In genomic region chr12:21301-22189, GRCh38 we compare ENCODE assay signal across 11 cellular contexts. TPM values are rescaled to one million over a fixed set of nuclear protein-coding genes. Genes with fewer than 3 reads are reported as not detected.
A peak's percentile ranks its signal among the peaks of the same experiment; 100 is the strongest.
DNase-seq lines count a peak whose midpoint lies in the region; ATAC-seq and TF ChIP-seq lines count a peak whose summit lies in the region.
"Had no signal": no experiment of that assay in that cellular context is flagged by ENCODE, and none has a peak within 500 bp of the region (broad histone marks: within the 10 kb centered on the region; RNA-seq: fewer than 3 reads in every experiment).

No MANE protein-coding gene starts in this region.

- H3K36me3 ChIP-seq in Peyer's patch (peaks cover 0 to 18% (median 0%) of the 10 kb centered on the region in 3 donors), H7 (replicated peaks; ENCODE audit: control insufficient read depth, insufficient read depth, low read length) (peaks cover 2% of the 10 kb centered on the region; the same call in 1 of the 2 replicates)

- no peak for TF ChIP-seq CTCF in Peyer's patch (IDR thresholded peaks at IDR 0.05)

- POLR2A ChIA-PET in activated CD4-positive, alpha-beta T cell treated with anti-CD3 and anti-CD28 coated beads, Interleukin-2, amount 10 ng/mL, durations not matched to agents 7 days and 5 days (lab: Charles Lee) = no interaction called here

- H3K4me3 ChIP-seq in Peyer's patch = no peak overlapping the region
- H3K4me3 ChIP-seq in H7 (ENCODE audit: insufficient read depth, low read depth, low read length) = no peak overlapping the region
- H3K4me3 ChIP-seq: PC-9 had no signal

- no peaks in the 10 kb centered on the region for H3K9me3 Mint-ChIP-seq in activated CD4-positive, alpha-beta T cell treated with anti-CD3 and anti-CD28 coated beads, Interleukin-2, amount 10 ng/mL, durations not matched to agents 24 days and 14 days
- H3K9me3 Mint-ChIP-seq in activated CD4-positive, alpha-beta T cell treated with anti-CD3 and anti-CD28 coated beads, Interleukin-2, amount 10 ng/mL, durations not matched to agents 7 days and 5 days = no peaks in the 10 kb centered on the region
- H3K9me3 Mint-ChIP-seq in dendritic cell treated with granulocyte-macrophage colony-stimulating factor and Interleukin-4, amounts not matched to agents 40 ng/mL and 50 ng/mL, for 4 days = no peaks in the 10 kb centered on the region
- H3K9me3 Mint-ChIP-seq in stimulated activated memory B cell treated with anti-CD40 and anti-IgM and Interleukin-4, amounts not matched to agents 10 μg/mL and 1 μg/mL and 100 μg/mL, for 72 hours = no peaks in the 10 kb centered on the region
- H3K9me3 Mint-ChIP-seq: natural killer cell treated with Interleukin-12 subunit alpha and Interleukin-12 subunit beta and Interleukin-15 and Interleukin-18, amount 100 ng/mL, for 72 hours had no signal

- H3K4me1 ChIP-seq in Peyer's patch = no peaks in the 10 kb centered on the region

- H3K4me3 Mint-ChIP-seq in activated CD4-positive, alpha-beta T cell treated with anti-CD3 and anti-CD28 coated beads, Interleukin-2, amount 10 ng/mL, durations not matched to agents 24 days and 14 days = no peak overlapping the region
- H3K4me3 Mint-ChIP-seq in activated CD4-positive, alpha-beta T cell treated with anti-CD3 and anti-CD28 coated beads, Interleukin-2, amount 10 ng/mL, durations not matched to agents 7 days and 5 days = no peak overlapping the region
- peak overlapping the region; percentile 39 for H3K4me3 Mint-ChIP-seq in dendritic cell treated with granulocyte-macrophage colony-stimulating factor and Interleukin-4, amounts not matched to agents 40 ng/mL and 50 ng/mL, for 4 days
- no peak overlapping the region for H3K4me3 Mint-ChIP-seq in stimulated activated memory B cell treated with anti-CD40 and anti-IgM and Interleukin-4, amounts not matched to agents 10 μg/mL and 1 μg/mL and 100 μg/mL, for 72 hours
- H3K4me3 Mint-ChIP-seq: natural killer cell treated with Interleukin-12 subunit alpha and Interleukin-12 subunit beta and Interleukin-15 and Interleukin-18, amount 100 ng/mL, for 72 hours had no signal

- DNase-seq in activated CD4-positive, alpha-beta T cell treated with anti-CD3 and anti-CD28 coated beads, Interleukin-2, amount 10 ng/mL, durations not matched to agents 24 days and 14 days = peak; percentile 60
- DNase-seq in activated CD4-positive, alpha-beta T cell treated with anti-CD3 and anti-CD28 coated beads, Interleukin-2, amount 10 ng/mL, durations not matched to agents 7 days and 5 days = no peak
- no peak for DNase-seq in Peyer's patch
- DNase-seq in H7 = no peak
- DNase-seq in dermis blood vessel endothelial cell = no peak
- DNase-seq: PC-9 had no signal

- peaks cover 18% of the 10 kb centered on the region for H3K36me3 Mint-ChIP-seq in activated CD4-positive, alpha-beta T cell treated with anti-CD3 and anti-CD28 coated beads, Interleukin-2, amount 10 ng/mL, durations not matched to agents 24 days and 14 days (ENCODE audit: low read depth)
- peaks cover 10% of the 10 kb centered on the region for H3K36me3 Mint-ChIP-seq in activated CD4-positive, alpha-beta T cell treated with anti-CD3 and anti-CD28 coated beads, Interleukin-2, amount 10 ng/mL, durations not matched to agents 7 days and 5 days (ENCODE audit: low read depth)
- H3K36me3 Mint-ChIP-seq in dendritic cell treated with granulocyte-macrophage colony-stimulating factor and Interleukin-4, amounts not matched to agents 40 ng/mL and 50 ng/mL, for 4 days (ENCODE audit: low read depth) = peaks cover 56% of the 10 kb centered on the region
- peaks cover 27% of the 10 kb centered on the region for H3K36me3 Mint-ChIP-seq in stimulated activated memory B cell treated with anti-CD40 and anti-IgM and Interleukin-4, amounts not matched to agents 10 μg/mL and 1 μg/mL and 100 μg/mL, for 72 hours
- H3K36me3 Mint-ChIP-seq: natural killer cell treated with Interleukin-12 subunit alpha and Interleukin-12 subunit beta and Interleukin-15 and Interleukin-18, amount 100 ng/mL, for 72 hours had no signal

- intact Hi-C loops in activated CD4-positive, alpha-beta T cell treated with anti-CD3 and anti-CD28 coated beads, Interleukin-2, amount 10 ng/mL, durations not matched to agents 24 days and 14 days (cut with micrococcal nuclease) = no loop called here
- intact Hi-C loops in dendritic cell treated with granulocyte-macrophage colony-stimulating factor and Interleukin-4, amounts not matched to agents 40 ng/mL and 50 ng/mL, for 4 days (cut with micrococcal nuclease) = no loop called here

- ATAC-seq in HG02852 (IDR thresholded peaks at IDR 0.05; ENCODE audit: unreplicated experiment) = peak; percentile 91
- peak; percentile 97 for ATAC-seq in stimulated activated memory B cell treated with anti-CD40 and anti-IgM and Interleukin-4, amounts not matched to agents 10 μg/mL and 1 μg/mL and 100 μg/mL, for 72 hours

- peaks cover 18% of the 10 kb centered on the region for H3K4me1 Mint-ChIP-seq in activated CD4-positive, alpha-beta T cell treated with anti-CD3 and anti-CD28 coated beads, Interleukin-2, amount 10 ng/mL, durations not matched to agents 24 days and 14 days
- H3K4me1 Mint-ChIP-seq in activated CD4-positive, alpha-beta T cell treated with anti-CD3 and anti-CD28 coated beads, Interleukin-2, amount 10 ng/mL, durations not matched to agents 7 days and 5 days = peaks cover 16% of the 10 kb centered on the region
- peaks cover 29% of the 10 kb centered on the region for H3K4me1 Mint-ChIP-seq in dendritic cell treated with granulocyte-macrophage colony-stimulating factor and Interleukin-4, amounts not matched to agents 40 ng/mL and 50 ng/mL, for 4 days (ENCODE audit: low read depth)
- H3K4me1 Mint-ChIP-seq in stimulated activated memory B cell treated with anti-CD40 and anti-IgM and Interleukin-4, amounts not matched to agents 10 μg/mL and 1 μg/mL and 100 μg/mL, for 72 hours = peaks cover 17% of the 10 kb centered on the region

- H3K9me3 ChIP-seq in Peyer's patch = no peaks in the 10 kb centered on the region

- H3K27ac Mint-ChIP-seq in activated CD4-positive, alpha-beta T cell treated with anti-CD3 and anti-CD28 coated beads, Interleukin-2, amount 10 ng/mL, durations not matched to agents 24 days and 14 days = peak overlapping the region; percentile 67
- H3K27ac Mint-ChIP-seq in activated CD4-positive, alpha-beta T cell treated with anti-CD3 and anti-CD28 coated beads, Interleukin-2, amount 10 ng/mL, durations not matched to agents 7 days and 5 days = no peak overlapping the region
- H3K27ac Mint-ChIP-seq in dendritic cell treated with granulocyte-macrophage colony-stimulating factor and Interleukin-4, amounts not matched to agents 40 ng/mL and 50 ng/mL, for 4 days = peak overlapping the region; percentile 65
- peak overlapping the region; percentile 9 for H3K27ac Mint-ChIP-seq in stimulated activated memory B cell treated with anti-CD40 and anti-IgM and Interleukin-4, amounts not matched to agents 10 μg/mL and 1 μg/mL and 100 μg/mL, for 72 hours

- no peaks in the 10 kb centered on the region for H3K27me3 Mint-ChIP-seq in activated CD4-positive, alpha-beta T cell treated with anti-CD3 and anti-CD28 coated beads, Interleukin-2, amount 10 ng/mL, durations not matched to agents 24 days and 14 days
- no peaks in the 10 kb centered on the region for H3K27me3 Mint-ChIP-seq in activated CD4-positive, alpha-beta T cell treated with anti-CD3 and anti-CD28 coated beads, Interleukin-2, amount 10 ng/mL, durations not matched to agents 7 days and 5 days
- H3K27me3 Mint-ChIP-seq in dendritic cell treated with granulocyte-macrophage colony-stimulating factor and Interleukin-4, amounts not matched to agents 40 ng/mL and 50 ng/mL, for 4 days = peaks cover 4% of the 10 kb centered on the region
- H3K27me3 Mint-ChIP-seq in stimulated activated memory B cell treated with anti-CD40 and anti-IgM and Interleukin-4, amounts not matched to agents 10 μg/mL and 1 μg/mL and 100 μg/mL, for 72 hours = no peaks in the 10 kb centered on the region
- H3K27me3 Mint-ChIP-seq: natural killer cell treated with Interleukin-12 subunit alpha and Interleukin-12 subunit beta and Interleukin-15 and Interleukin-18, amount 100 ng/mL, for 72 hours had no signal

- CTCF ChIA-PET in activated CD4-positive, alpha-beta T cell treated with anti-CD3 and anti-CD28 coated beads, Interleukin-2, amount 10 ng/mL, durations not matched to agents 7 days and 5 days (lab: Charles Lee) = no interaction called here

- no peak overlapping the region for H3K27ac ChIP-seq in Peyer's patch
- H3K27ac ChIP-seq: PC-9 had no signal

- H3K27me3 ChIP-seq in Peyer's patch = no peaks in the 10 kb centered on the region
- no peaks in the 10 kb centered on the region for H3K27me3 ChIP-seq in H7 (ENCODE audit: control insufficient read depth, insufficient read depth, low read length)

- no peak for TF ChIP-seq POLR2A in Peyer's patch (IDR thresholded peaks at IDR 0.05)

RNA-seq across cellular contexts. Expression of gene IQSEC3, which starts 45.0 kb away (rescaled TPM):
- total RNA-seq in activated CD4-positive, alpha-beta T cell treated with anti-CD3 and anti-CD28 coated beads, Interleukin-2, amount 10 ng/mL, durations not matched to agents 24 days and 14 days = 0.05 and 0.21 TPM in 2 replicates
- total RNA-seq in activated CD4-positive, alpha-beta T cell treated with anti-CD3 and anti-CD28 coated beads, Interleukin-2, amount 10 ng/mL, durations not matched to agents 7 days and 5 days = not detected
- total RNA-seq in Peyer's patch (1 to 10 TPM in 1 of 4 donors, under 1 TPM in 3; 0.35 to 3.3 (median 0.58) TPM), dermis blood vessel endothelial cell (under 0.01 and 0.05 TPM in 2 replicates)
- 0.45 and 0.81 TPM in 2 replicates for total RNA-seq in H7 (2014; rRNA removed; shearing (Covaris generic))
- total RNA-seq: HT-29, PC-9 had no signal
